17 cellular contexts compared by ENCODE assay signal in the genomic region with DNA sequence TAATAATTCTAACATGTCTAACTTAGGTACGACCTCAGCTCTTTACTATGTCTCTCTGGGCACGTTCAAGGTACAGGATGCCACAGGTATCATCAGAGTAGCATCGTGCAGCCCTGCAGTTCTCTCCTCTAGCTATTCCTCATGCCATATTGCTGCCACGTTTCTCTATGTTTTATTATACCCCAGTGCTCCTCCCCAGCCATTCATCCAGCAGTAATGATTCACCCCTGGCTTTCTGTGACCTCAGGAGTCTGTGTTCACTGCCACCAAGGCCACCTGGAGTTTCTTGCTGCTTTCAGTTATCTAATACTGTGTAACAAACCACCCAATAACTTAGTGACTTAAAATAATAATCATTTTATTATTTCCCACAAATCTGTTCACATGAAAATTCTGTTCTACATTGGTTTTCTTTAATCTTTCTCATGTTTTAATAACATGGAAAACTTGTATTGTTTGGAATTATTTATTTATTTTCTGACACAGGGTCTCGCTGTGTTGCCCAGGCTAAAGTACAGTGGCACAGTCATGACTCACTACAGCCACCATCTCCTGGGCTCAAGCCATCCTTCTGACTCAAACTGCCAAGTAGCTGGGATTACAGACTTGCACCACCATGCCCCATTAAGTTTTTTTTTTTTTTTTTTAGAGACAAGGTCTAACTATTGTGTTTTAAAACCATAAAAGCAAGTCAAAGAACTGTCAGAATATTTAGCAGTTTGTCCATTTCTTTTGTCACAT. TPM values are rescaled to one million over a fixed set of nuclear protein-coding genes. Genes with fewer than 3 reads are reported as not detected.
A peak's percentile ranks its signal among the peaks of the same experiment; 100 is the strongest.
DNase-seq lines count a peak whose midpoint lies in the region; ATAC-seq and TF ChIP-seq lines count a peak whose summit lies in the region.
"Had no signal": no experiment of that assay in that cellular context is flagged by ENCODE, and none has a peak within 500 bp of the region (broad histone marks: within the 10 kb centered on the region; RNA-seq: fewer than 3 reads in every experiment).

No MANE protein-coding gene starts in this region.

- H3K36me3 ChIP-seq in effector memory CD4-positive, alpha-beta T cell (ENCODE audit: control insufficient read depth, insufficient read depth, low read length) = no peaks in the 10 kb centered on the region
- no peaks in the 10 kb centered on the region for H3K36me3 ChIP-seq in transverse colon
- H3K36me3 ChIP-seq: gastroesophageal sphincter, right lobe of liver had no signal

- TF ChIP-seq CTCF in AG10803 (conservative IDR thresholded peaks at IDR 0.05; ENCODE audit: low read length) (no peak), astrocyte of the spinal cord (IDR thresholded peaks at IDR 0.05; ENCODE audit: low read depth, low read length) (no peak), transverse colon (IDR thresholded peaks at IDR 0.05) (no peak)

- no peak for TF ChIP-seq POLR2A in transverse colon (IDR thresholded peaks at IDR 0.05)

- DNase-seq in AG10803 (ENCODE audit: low read depth) (peak; percentile 68), LHCN-M2 (ENCODE audit: low read depth) (peak; percentile 67), astrocyte of the spinal cord (ENCODE audit: low read depth, low spot score) (peak; percentile 29), kidney tubule cell (ENCODE audit: low spot score) (peak; percentile 69), transverse colon (no peak)
- DNase-seq in effector memory CD4-positive, alpha-beta T cell = no peak
- DNase-seq in effector CD8-positive, alpha-beta T cell (lab: John Stamatoyannopoulos, UW) = no peak
- DNase-seq: activated naive CD8-positive, alpha-beta T cell treated with anti-CD3 and anti-CD28 coated beads, Interleukin-2, amount 10 ng/mL, durations not matched to agents 7 days and 5 days; cortex of kidney; naive thymus-derived CD8-positive, alpha-beta T cell; right lobe of liver; stimulated activated naive CD4-positive, alpha-beta T cell treated with Interleukin-2 at 50 U/mL for 16 hours had no signal

- 78 to 81% methylated on average over 1 to 5 of the region's 5 CpGs for WGBS in transverse colon (ENCODE audit: low coverage in 1 of 2), 2 donors

- ATAC-seq in HG02588 (IDR thresholded peaks at IDR 0.05; ENCODE audit: unreplicated experiment) = no peak
- ATAC-seq: gastroesophageal sphincter; GM23338; naive thymus-derived CD8-positive, alpha-beta T cell had no signal

- no peak overlapping the region for H3K4me3 ChIP-seq in AG10803 (ENCODE audit: low read length)
- no peak overlapping the region for H3K4me3 ChIP-seq in astrocyte of the spinal cord (ENCODE audit: low read depth, low read length)
- H3K4me3 ChIP-seq in effector memory CD4-positive, alpha-beta T cell (ENCODE audit: insufficient read depth, low read depth, low read length, poor library complexity, severe bottlenecking) = no peak overlapping the region
- H3K4me3 ChIP-seq in transverse colon = no peak overlapping the region
- H3K4me3 ChIP-seq: BLaER1, gastroesophageal sphincter, GM23338, right lobe of liver had no signal

- H3K27me3 ChIP-seq in effector memory CD4-positive, alpha-beta T cell (replicated peaks; ENCODE audit: control insufficient read depth, insufficient read depth, low read length, poor library complexity, severe bottlenecking) = no peaks in the 10 kb centered on the region
- H3K27me3 ChIP-seq in transverse colon = no peaks in the 10 kb centered on the region
- H3K27me3 ChIP-seq: BLaER1, gastroesophageal sphincter, right lobe of liver had no signal

- no peaks in the 10 kb centered on the region for H3K9me3 ChIP-seq in effector memory CD4-positive, alpha-beta T cell (ENCODE audit: control insufficient read depth, low read length)
- no peaks in the 10 kb centered on the region for H3K9me3 ChIP-seq in transverse colon
- H3K9me3 ChIP-seq: gastroesophageal sphincter, right lobe of liver had no signal

- no peak overlapping the region for H3K27ac ChIP-seq in effector memory CD4-positive, alpha-beta T cell (ENCODE audit: insufficient read depth, low read length, poor library complexity, severe bottlenecking)
- H3K27ac ChIP-seq in transverse colon = no peak overlapping the region
- H3K27ac ChIP-seq: BLaER1, gastroesophageal sphincter, HL-60, right lobe of liver had no signal

- in situ Hi-C loops in astrocyte of the spinal cord (cut with HindIII; ENCODE audit: low sequenced_read_pairs) = no loop called here
- in situ Hi-C loops in transverse colon (cut with MboI; ENCODE audit: low pct_ligation_motif_present in 1 of 4, low pct_unique_long_range_greater_than_20kb in 1 of 4, low sequenced_read_pairs in 3 of 4) = no loop called here

- no peaks in the 10 kb centered on the region for H3K4me1 ChIP-seq in effector memory CD4-positive, alpha-beta T cell (ENCODE audit: control insufficient read depth, insufficient read depth, low read length, poor library complexity, severe bottlenecking)
- H3K4me1 ChIP-seq in transverse colon = peaks cover 0 to 17% (median 8%) of the 10 kb centered on the region in 4 donors
- H3K4me1 ChIP-seq: right lobe of liver had no signal

- intact Hi-C loops in transverse colon (cut with DNase I; ENCODE audit: low total_unique reads) = no loop called here

- TF ChIP-seq EP300 in transverse colon (IDR thresholded peaks at IDR 0.05; ENCODE audit: low read depth) = no peak

RNA-seq across cellular contexts. Expression of gene REEP3, which starts 21.8 kb away (rescaled TPM):
- 59.2 and 62.0 TPM in 2 replicates for total RNA-seq in LHCN-M2 (2014; rRNA removed)
- 15.6 TPM for polyA plus RNA-seq in LHCN-M2 (2012)
- 10 to 100 TPM; 23.9 to 50.1 (median 36.7) TPM for total RNA-seq in transverse colon

Comparison
In these comparisons a context has a peak if more than half of its experiments do, and no peak if none do; other contexts are left out.
1. DNase-seq: peak in AG10803 (single experiment), LHCN-M2 (single experiment), astrocyte of the spinal cord (single experiment) and kidney tubule cell (single experiment); none in effector memory CD4-positive, alpha-beta T cell (0 of 3), transverse colon (single experiment) and effector CD8-positive, alpha-beta T cell (single experiment).